ENCODE assay signal across 8 cellular contexts in the genomic region with DNA sequence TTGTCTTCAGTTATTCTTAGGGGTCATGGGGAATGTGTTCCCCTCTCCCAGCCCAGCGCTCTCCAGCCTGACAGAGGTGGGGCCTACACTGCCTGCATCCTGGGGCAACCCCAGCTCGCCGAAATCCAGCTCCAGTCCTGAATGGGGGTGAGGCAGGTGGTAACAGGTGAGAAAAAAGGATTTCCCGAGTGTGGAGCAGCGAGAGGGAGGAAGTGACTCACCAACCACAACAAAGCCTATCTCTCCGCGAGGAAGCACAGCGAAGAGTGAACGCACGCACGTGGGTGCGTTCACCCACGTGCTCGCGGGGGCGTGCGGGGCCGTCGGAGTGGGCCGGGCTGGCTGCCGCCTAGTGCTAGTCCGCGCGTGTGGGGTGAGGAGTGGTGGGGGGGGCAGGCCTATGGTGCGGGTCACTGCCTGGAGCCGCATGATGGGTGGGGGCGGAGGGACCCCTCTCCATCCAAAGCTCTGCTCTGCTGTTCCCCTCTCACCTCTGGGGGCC. TPM values are rescaled to one million over a fixed set of nuclear protein-coding genes. Genes with fewer than 3 reads are reported as not detected.
A peak's percentile ranks its signal among the peaks of the same experiment; 100 is the strongest.
DNase-seq lines count a peak whose midpoint lies in the region; FAIRE-seq and TF ChIP-seq lines count a peak whose summit lies in the region.

No MANE protein-coding gene starts in this region.

- DNase-seq in GM12892 (ENCODE audit: insufficient read length) = no peak
- DNase-seq in RPMI8226 = peak; percentile 78
- DNase-seq in activated naive CD8-positive, alpha-beta T cell treated with anti-CD3 and anti-CD28 coated beads, Interleukin-2, amount 50 U/mL, for 16 hours (ENCODE audit: low read depth, low spot score) = peak; percentile 51
- peak; percentile 30 for DNase-seq in iPS-NIHi11 (ENCODE audit: low spot score)
- DNase-seq in stimulated activated CD4-positive, alpha-beta T cell treated with anti-CD3 and anti-CD28 coated beads, Interleukin-2, amount 100 ng/mL, for 4 hours (ENCODE audit: low read depth) = peak; percentile 91
- DNase-seq in cerebellum (ENCODE audit: low spot score) = no peak
- no peak for DNase-seq in hepatic stellate cell (ENCODE audit: low spot score)
- DNase-seq in HuH-7.5 (ENCODE audit: low spot score) = no peak

- peak; percentile 96 for FAIRE-seq in GM12892 (lab: Jason Lieb, UNC)

- TF ChIP-seq POLR2A in GM12892 (IDR thresholded peaks at IDR 0.05; ENCODE audit: low read depth, low read length) = no peak

RNA-seq across cellular contexts. Expression of a gene that starts 0.9 kb away (rescaled TPM):
- 2.2 TPM for polyA plus RNA-seq in GM12892 (2012; ENCODE audit: missing spikeins)
- 11.3 TPM for total RNA-seq in cerebellum

RNA-seq across cellular contexts. Expression of a gene that starts 36.2 kb away (rescaled TPM):
- not detected for polyA plus RNA-seq in GM12892 (2012; ENCODE audit: missing spikeins)
- 1.00 TPM for total RNA-seq in cerebellum

Comparison
In these comparisons a context has a peak if more than half of its experiments do, and no peak if none do; other contexts are left out.
1. DNase-seq: peak in RPMI8226 (single experiment), activated naive CD8-positive, alpha-beta T cell treated with anti-CD3 and anti-CD28 coated beads, Interleukin-2, amount 50 U/mL, for 16 hours (single experiment), iPS-NIHi11 (single experiment) and stimulated activated CD4-positive, alpha-beta T cell treated with anti-CD3 and anti-CD28 coated beads, Interleukin-2, amount 100 ng/mL, for 4 hours (single experiment); none in GM12892 (single experiment), cerebellum (single experiment), hepatic stellate cell (single experiment) and HuH-7.5 (single experiment).